In genomic region chr12:92899388-92900001, GRCh38 we compare ENCODE assay signal across 8 cellular contexts. TPM values are rescaled to one million over a fixed set of nuclear protein-coding genes. Genes with fewer than 3 reads are reported as not detected.
A peak's percentile ranks its signal among the peaks of the same experiment; 100 is the strongest.
DNase-seq lines count a peak whose midpoint lies in the region; ATAC-seq, FAIRE-seq and TF ChIP-seq lines count a peak whose summit lies in the region.

No MANE protein-coding gene starts in this region.

- no peaks in the 10 kb centered on the region for H4K20me1 ChIP-seq in endothelial cell of umbilical vein (replicated peaks; ENCODE audit: control insufficient read depth, extremely low read depth, insufficient read depth, low read length)

- H3K27ac ChIP-seq in endothelial cell of umbilical vein (ENCODE audit: insufficient read depth, low read depth, low read length) = peak overlapping the region; percentile 76

- TF ChIP-seq POLR2A in NB4 (IDR thresholded peaks at IDR 0.05; ENCODE audit: extremely low read depth, insufficient read length) (no peak), endothelial cell of umbilical vein (IDR thresholded peaks at IDR 0.05; ENCODE audit: low read depth, low read length) (no peak)

- ATAC-seq in GM19351 (IDR thresholded peaks at IDR 0.05; ENCODE audit: unreplicated experiment) (no peak), HG03025 (IDR thresholded peaks at IDR 0.05; ENCODE audit: low FRiP score, unreplicated experiment) (no peak)

- peaks cover 22% of the 10 kb centered on the region for H3K4me1 ChIP-seq in endothelial cell of umbilical vein (ENCODE audit: control insufficient read depth, extremely low read depth, insufficient read depth, low read length)

- peak overlapping the region; percentile 37 for H3K4me2 ChIP-seq in endothelial cell of umbilical vein (ENCODE audit: insufficient read depth, low read length)

- no peak overlapping the region for H2AFZ ChIP-seq in endothelial cell of umbilical vein (ENCODE audit: low read depth, low read length)

- CTCF ChIA-PET in endothelial cell of umbilical vein (lab: Charles Lee) = interaction anchor here (0.6 to 1.4 kb wide), 16 partner anchors 9 to 1528 kb away, joined by 3 to 10 read pairs (median 3); partner anchors contain the start of gene EEA1

- POLR2A ChIA-PET in endothelial cell of umbilical vein (lab: Charles Lee) = interaction anchor here (0.6 kb wide), 2 partner anchors 14 to 103 kb away, joined by 4 to 12 read pairs; no protein-coding TSS in a partner anchor

- H3K36me3 ChIP-seq in endothelial cell of umbilical vein (ENCODE audit: control insufficient read depth in 2 of 2, extremely low read depth in 1 of 2, insufficient read depth in 2 of 2, low read length in 2 of 2) = no peaks in the 10 kb centered on the region

- H3K79me2 ChIP-seq in endothelial cell of umbilical vein (ENCODE audit: control insufficient read depth, insufficient read depth, low read length) = peaks cover 76% of the 10 kb centered on the region

- H3K4me3 ChIP-seq in NB4 (ENCODE audit: low read depth, low read length) (no peak overlapping the region), endothelial cell of umbilical vein (replicated peaks in 1 of 3; ENCODE audit: insufficient read depth in 1 of 3, low read depth in 1 of 3, low read length in 3 of 3) (no peak overlapping the region)

- DNase-seq in AG08396 (ENCODE audit: low spot score) (peak; percentile 82), NB4 (ENCODE audit: low read depth) (peak; percentile 43), endothelial cell of umbilical vein (ENCODE audit: low read depth, low spot score) (peak; percentile 87), midbrain (lab: John Stamatoyannopoulos, UW) (peak; percentile 44), NCI-H1417 treated with DMSO at 0.1 percent for 48 hours (lab: John Stamatoyannopoulos, UW) (no peak), NCI-H526 treated with DMSO at 0.1 percent for 48 hours (lab: John Stamatoyannopoulos, UW) (no peak)

- TF ChIP-seq CTCF in NB4 (IDR thresholded peaks at IDR 0.05; ENCODE audit: low read depth, low read length) = no peak
- no peak for TF ChIP-seq CTCF in endothelial cell of umbilical vein (IDR thresholded peaks at IDR 0.05; ENCODE audit: extremely low read depth in 1 of 2, insufficient read depth in 1 of 2, low read depth in 1 of 2, low read length in 2 of 2)

- no TSS peak for BruUV-seq in endothelial cell of umbilical vein (replicated peaks; lab: Mats Ljungman, UMichigan)

- intact Hi-C loops in endothelial cell of umbilical vein (cut with micrococcal nuclease) = loop anchor here (1.0 kb wide), 1 partner anchor 29 kb away; no protein-coding TSS in a partner anchor

- no peaks in the 10 kb centered on the region for H3K9me1 ChIP-seq in endothelial cell of umbilical vein (replicated peaks; ENCODE audit: control insufficient read depth, extremely low read depth, insufficient read depth, low read length)

- H3K27me3 ChIP-seq in endothelial cell of umbilical vein (ENCODE audit: control insufficient read depth in 2 of 2, insufficient read depth in 2 of 2, low read length in 2 of 2) = no peaks in the 10 kb centered on the region

- dilution Hi-C loops in endothelial cell of umbilical vein (cut with MboI; ENCODE audit: extremely low pct_ligation_motif_present, low sequenced_read_pairs) = no loop called here

- peak; percentile 94 for FAIRE-seq in endothelial cell of umbilical vein (lab: Jason Lieb, UNC)

- no peaks in the 10 kb centered on the region for H3K9me3 ChIP-seq in endothelial cell of umbilical vein (replicated peaks; ENCODE audit: control insufficient read depth, insufficient read depth, low read length)

- peak overlapping the region; percentile 20 for H3K9ac ChIP-seq in endothelial cell of umbilical vein (replicated peaks; ENCODE audit: extremely low read depth, insufficient read depth, low read length)

TF ChIP-seq in endothelial cell of umbilical vein, 7 proteins besides CTCF, POLR2A, EP300 and RAD21:
- TF ChIP-seq GATA2 (IDR thresholded peaks at IDR 0.05; ENCODE audit: insufficient read depth, insufficient read length, low read depth, low read length) = peak; percentile 8
- no peak for TF ChIP-seq MYC (IDR thresholded peaks at IDR 0.05; ENCODE audit: low read depth, low read length)
- peak; percentile 84 for TF ChIP-seq JUN (IDR thresholded peaks at IDR 0.05; ENCODE audit: borderline replicate concordance, insufficient read depth, insufficient read length, low read depth)
- peak; percentile 58 for TF ChIP-seq POLR2AphosphoS5 (IDR thresholded peaks at IDR 0.05; ENCODE audit: insufficient read depth, low read depth, low read length)
- TF ChIP-seq FOS (IDR thresholded peaks at IDR 0.05; ENCODE audit: borderline replicate concordance, insufficient read depth, low read length) = peak; percentile 85
- TF ChIP-seq MAX (IDR thresholded peaks at IDR 0.05; ENCODE audit: insufficient read depth, insufficient read length) = no peak
- TF ChIP-seq EZH2 (IDR thresholded peaks at IDR 0.05; ENCODE audit: borderline replicate concordance, low read depth, low read length, severe bottlenecking) = no peak

RNA-seq across cellular contexts. Expression of gene EEA1, which starts 29.6 kb away (rescaled TPM):
- total RNA-seq in endothelial cell of umbilical vein = 37.9 and 38.8 TPM in 2 replicates
- polyA plus RNA-seq in endothelial cell of umbilical vein = 1.9 and 2.6 TPM in 2 replicates
- polyA plus RNA-seq in endothelial cell of umbilical vein (2011; cell fraction: cytosol; rRNA removed) = 4.3 and 5.4 TPM in 2 replicates
- 10.9 and 12.8 TPM in 2 replicates for polyA plus RNA-seq in endothelial cell of umbilical vein (2011; cell fraction: nucleus; rRNA removed)
- polyA plus RNA-seq in endothelial cell of umbilical vein (2012) = 28.8 and 28.9 TPM in 2 replicates
- 4.2 and 5.4 TPM in 2 replicates for polyA minus RNA-seq in endothelial cell of umbilical vein
- polyA minus RNA-seq in endothelial cell of umbilical vein (2011; cell fraction: cytosol; rRNA and poly(A)+ RNA removed) = 8.8 TPM
- polyA minus RNA-seq in endothelial cell of umbilical vein (2011; cell fraction: nucleus; rRNA and poly(A)+ RNA removed) = 13.4 and 25.4 TPM in 2 replicates

Comparison
In these comparisons a context has a peak if more than half of its experiments do, and no peak if none do; other contexts are left out.
1. DNase-seq: peak in AG08396 (single experiment), NB4 (single experiment), endothelial cell of umbilical vein (single experiment) and midbrain (single experiment); none in NCI-H1417 treated with DMSO at 0.1 percent for 48 hours (single experiment) and NCI-H526 treated with DMSO at 0.1 percent for 48 hours (single experiment).